20 cellular contexts compared by ENCODE assay signal in genomic region chr17:77054926-77055325, GRCh38.
DNase-seq lines count a peak whose midpoint lies in the region; ATAC-seq, FAIRE-seq and TF ChIP-seq lines count a peak whose summit lies in the region.
"Had no signal": no experiment of that assay in that cellular context is flagged by ENCODE, and none has a peak within 500 bp of the region (broad histone marks: within the 10 kb centered on the region; RNA-seq: fewer than 3 reads in every experiment).

No MANE protein-coding gene starts in this region.

- no peaks in the 10 kb centered on the region for H3K36me3 ChIP-seq in NT2/D1 (ENCODE audit: insufficient read depth, insufficient read length, low read length)
- H3K36me3 ChIP-seq in HepG2 (replicated peaks in 1 of 2; ENCODE audit: control insufficient read depth in 1 of 2, insufficient read depth in 2 of 2, low read length in 2 of 2), result no peaks in the 10 kb centered on the region
- no peaks in the 10 kb centered on the region for H3K36me3 ChIP-seq in spleen
- no peaks in the 10 kb centered on the region for H3K36me3 ChIP-seq in pancreas
- H3K36me3 ChIP-seq: brain microvascular endothelial cell, heart left ventricle, transverse colon, WERI-Rb-1 had no signal

- no peak overlapping the region for H3K4me2 ChIP-seq in HepG2 (ENCODE audit: low read depth, low read length)
- H3K4me2 ChIP-seq: smooth muscle cell had no signal

- TF ChIP-seq POLR2A in HepG2 (IDR thresholded peaks at IDR 0.05; ENCODE audit: insufficient read depth in 1 of 2, low read depth in 2 of 2, low read length in 2 of 2) (no peak), spleen (IDR thresholded peaks at IDR 0.05) (no peak)

- ATAC-seq in HepG2 (peak; percentile 71), pancreas (no peak)
- ATAC-seq: heart left ventricle, PC-3 had no signal

- peak overlapping the region; percentile 38 for H3K9ac ChIP-seq in NT2/D1 (ENCODE audit: insufficient read length, low read depth)
- H3K9ac ChIP-seq in HepG2 (ENCODE audit: insufficient read depth, low read depth, low read length), result no peak overlapping the region

- TF ChIP-seq CTCF in HepG2 (CRISPR knock-in tag; IDR thresholded peaks at IDR 0.05), result no peak
- TF ChIP-seq CTCF in spleen (IDR thresholded peaks at IDR 0.05 in 8 of 11, conservative IDR thresholded peaks at IDR 0.05 in 3 of 11), result no peak
- TF ChIP-seq CTCF in pancreas (IDR thresholded peaks at IDR 0.05), result no peak

- H3K4me3 ChIP-seq in NT2/D1 (ENCODE audit: insufficient read length, low read depth) (no peak overlapping the region), HepG2 (replicated peaks in 1 of 3; ENCODE audit: insufficient read depth in 1 of 3, low read depth in 2 of 3, low read length in 3 of 3) (no peak overlapping the region), spleen (no peak overlapping the region), pancreas (no peak overlapping the region)
- H3K4me3 ChIP-seq: heart left ventricle, smooth muscle cell, transverse colon had no signal

- H4K20me1 ChIP-seq in HepG2 (ENCODE audit: insufficient read depth, low read length), result no peaks in the 10 kb centered on the region; the same call in 1 of the 2 replicates

- intact Hi-C loops in HepG2 (cut with micrococcal nuclease; ENCODE audit: unreplicated experiment), result no loop called here
- intact Hi-C loops in spleen (cut with DNase I; ENCODE audit: low total_unique reads), result loop anchor here (5.0 kb wide), 1 partner anchor 188 kb away; the partner anchor contains the start of gene MGAT5B
- intact Hi-C loops in pancreas (cut with DNase I), result loop anchor here (5.0 to 10.0 kb wide), 3 partner anchors 180 to 190 kb away; partner anchors contain the start of gene MGAT5B (in 1 of the 3)

- BruUV-seq in HepG2 (replicated peaks; lab: Mats Ljungman, UMichigan), result no TSS peak

- H3K27ac ChIP-seq in HepG2 (ENCODE audit: extremely low read length, insufficient read depth, low read length), result no peak overlapping the region
- no peak overlapping the region for H3K27ac ChIP-seq in substantia nigra (ENCODE audit: low read depth, low read length, poor library complexity, severe bottlenecking)
- H3K27ac ChIP-seq in spleen, result no peak overlapping the region
- no peak overlapping the region for H3K27ac ChIP-seq in pancreas
- H3K27ac ChIP-seq: brain microvascular endothelial cell, heart left ventricle, transverse colon, WERI-Rb-1 had no signal

- FAIRE-seq in HepG2 (lab: Jason Lieb, UNC) (no peak), pancreas (lab: Jason Lieb, UNC) (no peak)

- CTCF ChIA-PET in HepG2 (lab: Yijun Ruan, JAX; ENCODE audit: low intra/inter-chr PET ratio, low total read pairs), result no interaction called here

- H3K9me3 ChIP-seq in NT2/D1 (ENCODE audit: insufficient read depth, low read length) (no peaks in the 10 kb centered on the region), HepG2 (ENCODE audit: low read length) (no peaks in the 10 kb centered on the region), spleen (no peaks in the 10 kb centered on the region), pancreas (no peaks in the 10 kb centered on the region)
- H3K9me3 ChIP-seq: heart left ventricle, transverse colon had no signal

- in situ Hi-C loops in HepG2 (cut with HindIII; ENCODE audit: extremely low pct_ligation_motif_present, low pct_unique_long_range_greater_than_20kb), result loop anchor here (5.0 kb wide), 1 partner anchor 43 kb away; no protein-coding TSS in a partner anchor

- TF ChIP-seq EP300 in HepG2 (IDR thresholded peaks at IDR 0.05; ENCODE audit: low read depth in 2 of 2, low read length in 2 of 2) (no peak), HepG2 (CRISPR knock-in tag; IDR thresholded peaks at IDR 0.05; ENCODE audit: borderline replicate concordance) (no peak)

- H3K27me3 ChIP-seq in NT2/D1 (ENCODE audit: insufficient read depth, insufficient read length) (no peaks in the 10 kb centered on the region), HepG2 (ENCODE audit: control insufficient read depth in 1 of 2, insufficient read depth in 2 of 2, low read length in 2 of 2) (peaks cover 29 to 82% of the 10 kb centered on the region in 2 experiments), spleen (replicated peaks in 1 of 7) (peaks cover 0 to 97% (median 10%) of the 10 kb centered on the region in 7 donors), pancreas (peaks cover 0 to 8% (median 0%) of the 10 kb centered on the region in 4 donors)

- DNase-seq in DMS79 treated with DMSO at 0.1 percent for 48 hours (lab: John Stamatoyannopoulos, UW), result peak; percentile 46
- DNase-seq in NCI-H146 treated with DMSO at 0.1 percent for 48 hours (lab: John Stamatoyannopoulos, UW; ENCODE audit: unreplicated experiment), result peak; percentile 15
- DNase-seq in NT2/D1 (ENCODE audit: low read depth, low spot score), result no peak
- no peak for DNase-seq in HepG2 (ENCODE audit: low spot score)
- no peak for DNase-seq in substantia nigra (lab: John Stamatoyannopoulos, UW)
- no peak for DNase-seq in T1000 (lab: John Stamatoyannopoulos, UW)
- no peak for DNase-seq in spleen
- DNase-seq in pancreas, result no peak
- DNase-seq: activated CD4-positive, alpha-beta T cell treated with anti-CD3 and anti-CD28 coated beads, Interleukin-2, amount 50 U/mL, for 48 hours; activated gamma-delta T cell treated with Interleukin-2 at 50 U/mL for 16 hours; activated T-cell treated with anti-CD3 and anti-CD28 coated beads for 4 hours; brain microvascular endothelial cell; NCI-H1694; PC-3; SIG-M5; stimulated activated CD4-positive, alpha-beta T cell treated with anti-CD3 and anti-CD28 coated beads, Interleukin-4, amount 100 ng/mL, for 24 hours; transverse colon; WERI-Rb-1 had no signal

- no peak overlapping the region for H2AFZ ChIP-seq in HepG2 (ENCODE audit: low read length)

- H3K4me1 ChIP-seq in NT2/D1 (ENCODE audit: insufficient read depth, insufficient read length), result peaks cover 23% of the 10 kb centered on the region
- H3K4me1 ChIP-seq in HepG2 (ENCODE audit: insufficient read depth, low read length), result peaks cover 9% of the 10 kb centered on the region
- H3K4me1 ChIP-seq in spleen, result peaks cover 0 to 6% (median 0%) of the 10 kb centered on the region in 6 donors
- H3K4me1 ChIP-seq in pancreas, result no peaks in the 10 kb centered on the region
- H3K4me1 ChIP-seq: heart left ventricle, transverse colon had no signal

- H3K79me2 ChIP-seq in HepG2 (ENCODE audit: insufficient read depth, low read length), result no peaks in the 10 kb centered on the region

- POLR2A ChIA-PET in HepG2 (lab: Yijun Ruan, JAX), result no interaction called here

- TF ChIP-seq RAD21 in HepG2 (CRISPR knock-in tag; IDR thresholded peaks at IDR 0.05), result no peak

- WGBS in HepG2 (ENCODE audit: low lambda C conversion rate), result 0% methylated on average over 7 of the region's 9 CpGs
- WGBS in spleen, 5 donors, result 43 to 72% (median 65%) methylated on average over 4 to 9 of the region's 9 CpGs
- 50 to 56% methylated on average over 6 to 9 of the region's 9 CpGs for WGBS in pancreas, 2 donors

TF ChIP-seq in HepG2, 621 proteins besides CTCF, POLR2A, EP300 and RAD21:
- peak; percentile 68; the same call in 1 of the 2 replicates for TF ChIP-seq ESRRA (CRISPR knock-in tag; IDR thresholded peaks at IDR 0.05; ENCODE audit: low read depth)
- TF ChIP-seq EEA1 (CRISPR knock-in tag; IDR thresholded peaks at IDR 0.05; ENCODE audit: borderline replicate concordance), result 0 out of 2 replicates have a peak, but pooled peaks have one; percentile 31
- peak; percentile 52; the same call in 1 of the 2 replicates for TF ChIP-seq NR2F6 (IDR thresholded peaks at IDR 0.05)
- peak; percentile 59; the same call in 1 of the 2 replicates for TF ChIP-seq NR2F6 (CRISPR knock-in tag; IDR thresholded peaks at IDR 0.05)
- 0 out of 4 replicates have a peak, but pooled peaks have one; percentile 32 to 42 for TF ChIP-seq NR2F1 (CRISPR knock-in tag; IDR thresholded peaks at IDR 0.05)
- no peak for TF ChIP-seq EZH2 (conservative IDR thresholded peaks at IDR 0.05; ENCODE audit: low read depth, low read length)
- no peak for TF ChIP-seq PCBP2 (optimal IDR thresholded peaks at IDR 0.05; ENCODE audit: low read depth, low read length, poor library complexity, severe bottlenecking)

Comparison
In these comparisons a context has a peak if more than half of its experiments do, and no peak if none do; other contexts are left out.
1. DNase-seq: peak in DMS79 treated with DMSO at 0.1 percent for 48 hours (single experiment) and NCI-H146 treated with DMSO at 0.1 percent for 48 hours (single experiment); none in NT2/D1 (single experiment), HepG2 (single experiment), substantia nigra (0 of 49), T1000 (single experiment), spleen (single experiment) and pancreas (0 of 6).